Comparison of ENCODE assay signal across 10 cellular contexts in the genomic region with DNA sequence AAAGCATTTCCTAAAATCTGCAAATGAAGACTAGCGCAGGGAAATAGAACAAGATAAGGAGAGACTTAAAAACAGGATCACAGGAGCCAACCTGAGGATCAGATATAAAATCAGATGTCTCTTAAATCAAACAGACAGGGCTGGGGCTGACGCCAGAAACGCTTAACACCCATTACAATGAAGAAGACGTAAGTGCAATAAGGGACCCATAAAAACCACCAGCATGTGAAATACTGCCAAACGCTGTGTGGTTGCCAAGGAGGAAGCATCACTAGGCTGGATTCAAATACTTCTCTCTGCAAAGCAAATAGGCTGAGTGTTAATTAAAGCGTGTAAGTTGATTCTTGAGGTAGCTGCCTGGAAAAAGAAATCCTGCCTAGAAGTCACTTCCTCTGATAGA.
DNase-seq lines count a peak whose midpoint lies in the region; ATAC-seq and TF ChIP-seq lines count a peak whose summit lies in the region.
"Had no signal": no experiment of that assay in that cellular context is flagged by ENCODE, and none has a peak within 500 bp of the region (broad histone marks: within the 10 kb centered on the region; RNA-seq: fewer than 3 reads in every experiment).

No MANE protein-coding gene starts in this region.

- H3K36me3 ChIP-seq in neural cell (ENCODE audit: insufficient read depth, low read length), result no peaks in the 10 kb centered on the region
- H3K36me3 ChIP-seq: ascending aorta had no signal

- no peak overlapping the region for H3K9ac ChIP-seq in neural cell (ENCODE audit: low read length)

- POLR2A ChIA-PET in WTC11 (lab: Charles Lee), result no interaction called here

- H3K9me3 ChIP-seq in neural cell (ENCODE audit: low read length), result no peaks in the 10 kb centered on the region
- H3K9me3 ChIP-seq: ascending aorta had no signal

- no peak overlapping the region for H3K4me3 ChIP-seq in neural cell (ENCODE audit: low read length)
- H3K4me3 ChIP-seq: ascending aorta had no signal

- ATAC-seq in activated T-cell treated with anti-CD3 and anti-CD28 coated beads, Interleukin-2, amount 50 U/mL, for 4 hours, result no peak
- no peak for ATAC-seq in HG02973 (IDR thresholded peaks at IDR 0.05; ENCODE audit: unreplicated experiment)
- ATAC-seq in GM21619 (IDR thresholded peaks at IDR 0.05; ENCODE audit: unreplicated experiment), result no peak
- ATAC-seq in WTC11, result no peak

- no peaks in the 10 kb centered on the region for H3K9me2 ChIP-seq in neural cell (ENCODE audit: insufficient read depth, low read length)

- TF ChIP-seq EP300 in neural cell (conservative IDR thresholded peaks at IDR 0.05; ENCODE audit: poor library complexity, severe bottlenecking), result no peak

- H3K4me2 ChIP-seq in neural cell (ENCODE audit: low read length), result no peak overlapping the region

- no peaks in the 10 kb centered on the region for H3K36me3 Mint-ChIP-seq in activated T-cell treated with anti-CD3 and anti-CD28 coated beads, Interleukin-2, amount 50 U/mL, for 4 hours (ENCODE audit: insufficient read depth)
- no peaks in the 10 kb centered on the region for H3K36me3 Mint-ChIP-seq in WTC11

- H3K79me2 ChIP-seq in neural cell (replicated peaks; ENCODE audit: insufficient read depth, low read length), result no peaks in the 10 kb centered on the region

- peak; percentile 27 for DNase-seq in H4 (ENCODE audit: low spot score)
- peak; percentile 5 for DNase-seq in NCI-H2107 (lab: John Stamatoyannopoulos, UW)
- peak; percentile 84 for DNase-seq in astrocyte of the hippocampus (ENCODE audit: low read depth, low spot score)
- DNase-seq in activated T-cell treated with anti-CD3 and anti-CD28 coated beads, Interleukin-2, amount 50 U/mL, for 4 hours, result no peak
- no peak for DNase-seq in WTC11 (ENCODE audit: low spot score)
- DNase-seq: activated CD4-positive, alpha-beta T cell treated with anti-CD3 and anti-CD28 coated beads, Interleukin-2, amount 50 U/mL, for 1 hour had no signal

- no peaks in the 10 kb centered on the region for H3K9me3 Mint-ChIP-seq in activated T-cell treated with anti-CD3 and anti-CD28 coated beads, Interleukin-2, amount 50 U/mL, for 4 hours
- H3K9me3 Mint-ChIP-seq in WTC11, result no peaks in the 10 kb centered on the region

- CTCF ChIA-PET in WTC11 (lab: Charles Lee), result no interaction called here

- no peaks in the 10 kb centered on the region for H3K27me3 ChIP-seq in neural cell (ENCODE audit: insufficient read depth, low read depth, low read length)
- H3K27me3 ChIP-seq: ascending aorta had no signal

- peak overlapping the region; percentile 9 for H3K27ac ChIP-seq in neural cell (ENCODE audit: low read length)
- H3K27ac ChIP-seq: ascending aorta had no signal

- H2AFZ ChIP-seq in neural cell (ENCODE audit: low read depth, low read length), result no peak overlapping the region

- no peaks in the 10 kb centered on the region for H3K27me3 Mint-ChIP-seq in activated T-cell treated with anti-CD3 and anti-CD28 coated beads, Interleukin-2, amount 50 U/mL, for 4 hours (ENCODE audit: low read depth)
- no peaks in the 10 kb centered on the region for H3K27me3 Mint-ChIP-seq in WTC11 (ENCODE audit: low read depth)

- TF ChIP-seq CTCF in neural cell (IDR thresholded peaks at IDR 0.05; ENCODE audit: poor library complexity, severe bottlenecking) (no peak), WTC11 (IDR thresholded peaks at IDR 0.05) (no peak)

- H4K20me1 ChIP-seq in neural cell (ENCODE audit: insufficient read depth), result no peaks in the 10 kb centered on the region

- TF ChIP-seq RAD21 in neural cell (conservative IDR thresholded peaks at IDR 0.05), result no peak

- no peaks in the 10 kb centered on the region for H3F3A ChIP-seq in neural cell (ENCODE audit: insufficient read depth, low read length, poor library complexity, severe bottlenecking)

- no peaks in the 10 kb centered on the region for H3K4me1 Mint-ChIP-seq in activated T-cell treated with anti-CD3 and anti-CD28 coated beads, Interleukin-2, amount 50 U/mL, for 4 hours (ENCODE audit: low read depth)
- H3K4me1 Mint-ChIP-seq in WTC11, result peaks cover 61% of the 10 kb centered on the region

- H3K4me3 Mint-ChIP-seq in activated T-cell treated with anti-CD3 and anti-CD28 coated beads, Interleukin-2, amount 50 U/mL, for 4 hours, result no peak overlapping the region
- H3K4me3 Mint-ChIP-seq in WTC11, result no peak overlapping the region

- no peak overlapping the region for H3K27ac Mint-ChIP-seq in WTC11

TF ChIP-seq in neural cell, 6 proteins besides CTCF, POLR2A, EP300 and RAD21:
- TF ChIP-seq SMC3 (conservative IDR thresholded peaks at IDR 0.05; ENCODE audit: poor library complexity) (no peak), TAF1 (IDR thresholded peaks at IDR 0.05; ENCODE audit: low read depth) (no peak), MXI1 (conservative IDR thresholded peaks at IDR 0.05; ENCODE audit: poor library complexity, severe bottlenecking) (no peak)
- TF ChIP-seq, protein P1, sequence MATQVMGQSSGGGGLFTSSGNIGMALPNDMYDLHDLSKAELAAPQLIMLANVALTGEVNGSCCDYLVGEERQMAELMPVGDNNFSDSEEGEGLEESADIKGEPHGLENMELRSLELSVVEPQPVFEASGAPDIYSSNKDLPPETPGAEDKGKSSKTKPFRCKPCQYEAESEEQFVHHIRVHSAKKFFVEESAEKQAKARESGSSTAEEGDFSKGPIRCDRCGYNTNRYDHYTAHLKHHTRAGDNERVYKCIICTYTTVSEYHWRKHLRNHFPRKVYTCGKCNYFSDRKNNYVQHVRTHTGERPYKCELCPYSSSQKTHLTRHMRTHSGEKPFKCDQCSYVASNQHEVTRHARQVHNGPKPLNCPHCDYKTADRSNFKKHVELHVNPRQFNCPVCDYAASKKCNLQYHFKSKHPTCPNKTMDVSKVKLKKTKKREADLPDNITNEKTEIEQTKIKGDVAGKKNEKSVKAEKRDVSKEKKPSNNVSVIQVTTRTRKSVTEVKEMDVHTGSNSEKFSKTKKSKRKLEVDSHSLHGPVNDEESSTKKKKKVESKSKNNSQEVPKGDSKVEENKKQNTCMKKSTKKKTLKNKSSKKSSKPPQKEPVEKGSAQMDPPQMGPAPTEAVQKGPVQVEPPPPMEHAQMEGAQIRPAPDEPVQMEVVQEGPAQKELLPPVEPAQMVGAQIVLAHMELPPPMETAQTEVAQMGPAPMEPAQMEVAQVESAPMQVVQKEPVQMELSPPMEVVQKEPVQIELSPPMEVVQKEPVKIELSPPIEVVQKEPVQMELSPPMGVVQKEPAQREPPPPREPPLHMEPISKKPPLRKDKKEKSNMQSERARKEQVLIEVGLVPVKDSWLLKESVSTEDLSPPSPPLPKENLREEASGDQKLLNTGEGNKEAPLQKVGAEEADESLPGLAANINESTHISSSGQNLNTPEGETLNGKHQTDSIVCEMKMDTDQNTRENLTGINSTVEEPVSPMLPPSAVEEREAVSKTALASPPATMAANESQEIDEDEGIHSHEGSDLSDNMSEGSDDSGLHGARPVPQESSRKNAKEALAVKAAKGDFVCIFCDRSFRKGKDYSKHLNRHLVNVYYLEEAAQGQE (IDR thresholded peaks at IDR 0.05; ENCODE audit: borderline replicate concordance), result no peak

TF ChIP-seq in WTC11, 78 proteins besides CTCF, POLR2A, EP300 and RAD21:
- TF ChIP-seq ETV6 (CRISPR knock-in tag; IDR thresholded peaks at IDR 0.05) (no peak), JUN (CRISPR knock-in tag; IDR thresholded peaks at IDR 0.05) (no peak), MXD4 (CRISPR knock-in tag; IDR thresholded peaks at IDR 0.05; ENCODE audit: borderline replicate concordance) (no peak), ATF1 (CRISPR knock-in tag; IDR thresholded peaks at IDR 0.05) (no peak), ELF4 (CRISPR knock-in tag; IDR thresholded peaks at IDR 0.05; ENCODE audit: low read depth) (no peak), EMX1 (CRISPR knock-in tag; IDR thresholded peaks at IDR 0.05) (no peak), E2F5 (CRISPR knock-in tag; IDR thresholded peaks at IDR 0.05) (no peak), ZBTB21 (CRISPR knock-in tag; IDR thresholded peaks at IDR 0.05; ENCODE audit: borderline replicate concordance) (no peak), NR3C1 (CRISPR knock-in tag; conservative IDR thresholded peaks at IDR 0.05; ENCODE audit: low read depth) (no peak)
- TF ChIP-seq, protein P2, sequence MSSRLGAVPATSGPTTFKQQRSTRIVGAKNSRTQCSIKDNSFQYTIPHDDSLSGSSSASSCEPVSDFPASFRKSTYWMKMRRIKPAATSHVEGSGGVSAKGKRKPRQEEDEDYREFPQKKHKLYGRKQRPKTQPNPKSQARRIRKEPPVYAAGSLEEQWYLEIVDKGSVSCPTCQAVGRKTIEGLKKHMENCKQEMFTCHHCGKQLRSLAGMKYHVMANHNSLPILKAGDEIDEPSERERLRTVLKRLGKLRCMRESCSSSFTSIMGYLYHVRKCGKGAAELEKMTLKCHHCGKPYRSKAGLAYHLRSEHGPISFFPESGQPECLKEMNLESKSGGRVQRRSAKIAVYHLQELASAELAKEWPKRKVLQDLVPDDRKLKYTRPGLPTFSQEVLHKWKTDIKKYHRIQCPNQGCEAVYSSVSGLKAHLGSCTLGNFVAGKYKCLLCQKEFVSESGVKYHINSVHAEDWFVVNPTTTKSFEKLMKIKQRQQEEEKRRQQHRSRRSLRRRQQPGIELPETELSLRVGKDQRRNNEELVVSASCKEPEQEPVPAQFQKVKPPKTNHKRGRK (CRISPR knock-in tag; IDR thresholded peaks at IDR 0.05; ENCODE audit: borderline replicate concordance), result no peak

Comparison
In these comparisons a context has a peak if more than half of its experiments do, and no peak if none do; other contexts are left out.
1. DNase-seq: peak in H4 (single experiment), NCI-H2107 (single experiment) and astrocyte of the hippocampus (single experiment); none in activated T-cell treated with anti-CD3 and anti-CD28 coated beads, Interleukin-2, amount 50 U/mL, for 4 hours (single experiment) and WTC11 (single experiment).